21 cellular contexts compared by ENCODE assay signal in the genomic region with DNA sequence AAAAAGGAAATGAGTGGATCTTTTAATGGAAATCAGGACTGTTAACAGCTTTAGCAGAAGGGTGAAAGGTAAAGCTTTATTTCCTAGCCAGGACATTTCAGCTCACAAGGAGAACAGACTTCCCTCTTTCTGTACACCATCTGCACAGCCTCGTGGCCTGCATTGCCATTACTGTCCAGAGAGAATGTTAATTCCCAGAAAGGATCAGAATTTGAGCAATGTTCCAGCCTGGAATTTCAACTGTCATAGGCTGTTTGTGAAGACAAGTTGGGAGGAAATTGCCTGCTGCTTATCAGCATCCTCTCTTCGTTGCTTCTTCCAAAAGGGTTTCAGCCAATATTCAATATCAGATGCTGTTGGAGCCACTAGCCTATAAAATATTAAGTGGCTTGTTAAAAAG. TPM values are rescaled to one million over a fixed set of nuclear protein-coding genes. Genes with fewer than 3 reads are reported as not detected.
DNase-seq lines count a peak whose midpoint lies in the region; TF ChIP-seq lines count a peak whose summit lies in the region.
"Had no signal": no experiment of that assay in that cellular context is flagged by ENCODE, and none has a peak within 500 bp of the region (broad histone marks: within the 10 kb centered on the region; RNA-seq: fewer than 3 reads in every experiment).

No MANE protein-coding gene starts in this region.

- H3K27ac ChIP-seq in WERI-Rb-1 (no peak overlapping the region), spleen (no peak overlapping the region)
- H3K27ac ChIP-seq: A549; BLaER1 treated with 17β-estradiol and CSF1 and Interleukin-3, amounts not matched to agents 10 nM and 100 nM had no signal

- TF ChIP-seq CTCF in WERI-Rb-1 (IDR thresholded peaks at IDR 0.05; ENCODE audit: low read depth, low read length) (no peak), spleen (IDR thresholded peaks at IDR 0.05 in 8 of 11, conservative IDR thresholded peaks at IDR 0.05 in 3 of 11) (no peak)

- no peak for TF ChIP-seq POLR2A in spleen (IDR thresholded peaks at IDR 0.05)

- DNase-seq in NCI-H82 (lab: John Stamatoyannopoulos, UW) (peak; percentile 53), NCI-H82 treated with DMSO at 0.1 percent for 48 hours (lab: John Stamatoyannopoulos, UW; ENCODE audit: unreplicated experiment) (no peak), WERI-Rb-1 (peak; percentile 9), retina (peak; percentile 9), ureter (ENCODE audit: low spot score) (no peak), spleen (no peak)
- DNase-seq: 8988T; ACHN; AML-193; BE2C; CD4-positive, alpha-beta T cell; CD8-positive, alpha-beta memory T cell; DMS 273 treated with DMSO at 0.1 percent for 48 hours; DMS79; EL; GF-D8; H9 had no signal

- H3K4me3 ChIP-seq in WERI-Rb-1 (ENCODE audit: low read depth, low read length) (no peak overlapping the region), spleen (no peak overlapping the region)
- H3K4me3 ChIP-seq: A549; BLaER1 treated with 17β-estradiol and CSF1 and Interleukin-3, amounts not matched to agents 10 nM and 100 nM; GM23338 had no signal

- H3K36me3 ChIP-seq in WERI-Rb-1 (no peaks in the 10 kb centered on the region), spleen (no peaks in the 10 kb centered on the region)
- H3K36me3 ChIP-seq: BE2C; BLaER1 treated with 17β-estradiol and CSF1 and Interleukin-3, amounts not matched to agents 10 nM and 100 nM had no signal

- no peaks in the 10 kb centered on the region for H3K27me3 ChIP-seq in WERI-Rb-1 (ENCODE audit: insufficient read depth, low read depth, severe bottlenecking)
- H3K27me3 ChIP-seq in spleen (replicated peaks in 1 of 7): no peaks in the 10 kb centered on the region
- H3K27me3 ChIP-seq: BE2C; BLaER1 treated with 17β-estradiol and CSF1 and Interleukin-3, amounts not matched to agents 10 nM and 100 nM had no signal

- intact Hi-C loops in spleen (cut with DNase I; ENCODE audit: low total_unique reads): no loop called here

- WGBS in spleen, 5 donors: 24 to 55% (median 50%) methylated on average over 2 of the region's 2 CpGs

- H3K9me3 ChIP-seq in WERI-Rb-1 (ENCODE audit: severe bottlenecking) (peaks cover 4% of the 10 kb centered on the region), spleen (peaks cover 0 to 8% (median 2%) of the 10 kb centered on the region in 8 donors)
- H3K9me3 ChIP-seq: A549, BE2C had no signal

- no peaks in the 10 kb centered on the region for H3K4me1 ChIP-seq in spleen
- H3K4me1 ChIP-seq: A549; BLaER1 treated with 17β-estradiol and CSF1 and Interleukin-3, amounts not matched to agents 10 nM and 100 nM had no signal

RNA-seq across cellular contexts. Expression of a gene that starts 22.0 kb away (rescaled TPM):
- total RNA-seq in ureter: not detected
- total RNA-seq in spleen: not detected
- not detected for polyA plus RNA-seq in spleen
- total RNA-seq: CD4-positive, alpha-beta T cell; CD8-positive, alpha-beta memory T cell had no signal
- polyA plus RNA-seq: A549; CD14-positive monocyte; CD8-positive, alpha-beta memory T cell had no signal

Comparison
In these comparisons a context has a peak if more than half of its experiments do, and no peak if none do; other contexts are left out.
1. DNase-seq: peak in NCI-H82 (single experiment), WERI-Rb-1 (single experiment) and retina (single experiment); none in NCI-H82 treated with DMSO at 0.1 percent for 48 hours (single experiment), ureter (single experiment) and spleen (single experiment).